ENCODE assay signal across 19 cellular contexts in the genomic region with DNA sequence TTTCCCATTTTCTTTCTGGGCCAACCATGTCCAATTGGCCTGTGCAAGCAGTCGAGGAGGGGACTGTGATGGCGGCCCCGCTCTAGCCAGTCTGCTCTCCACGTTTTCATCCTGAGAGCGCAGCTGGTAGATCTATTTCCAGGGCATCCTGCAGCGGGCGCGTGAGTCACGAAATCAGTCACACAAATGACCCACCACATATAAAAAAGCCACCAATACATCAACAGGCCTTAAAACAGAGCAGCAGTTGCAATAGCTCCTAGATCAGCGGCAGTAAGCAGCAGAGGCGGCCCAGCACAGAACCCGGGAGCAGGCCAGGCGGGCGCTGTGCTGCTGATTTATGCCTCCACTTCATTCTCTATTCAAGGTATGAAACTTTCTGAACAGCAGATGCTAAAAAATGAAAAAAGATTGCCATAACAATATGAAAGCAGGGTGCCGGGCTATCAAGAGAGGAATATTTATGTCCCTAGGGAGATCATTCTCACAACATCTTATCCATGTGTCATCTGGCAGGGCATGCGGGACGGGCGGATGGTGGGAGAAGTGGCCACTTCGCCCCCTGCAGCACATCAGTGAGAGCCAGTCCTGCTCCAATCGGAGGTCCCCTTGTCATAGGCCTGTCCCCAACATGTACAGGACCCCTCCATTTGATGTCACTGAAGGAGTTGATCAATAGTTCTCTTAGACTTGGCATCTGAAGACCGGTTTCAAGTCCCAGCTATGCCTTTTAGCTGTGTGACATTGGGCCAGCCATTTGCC.
"Had no signal": no experiment of that assay in that cellular context is flagged by ENCODE, and none has a peak within 500 bp of the region (broad histone marks: within the 10 kb centered on the region; RNA-seq: fewer than 3 reads in every experiment).

No MANE protein-coding gene starts in this region.

- H3K36me3 ChIP-seq: breast epithelium, esophagus muscularis mucosa, heart left ventricle, thyroid gland, upper lobe of right lung had no signal

- H3K9me3 ChIP-seq: breast epithelium, esophagus muscularis mucosa, heart left ventricle, thyroid gland, upper lobe of right lung had no signal

- H3K4me1 ChIP-seq: breast epithelium, esophagus muscularis mucosa, foreskin keratinocyte, heart left ventricle, thyroid gland, upper lobe of right lung had no signal

- H3K27ac ChIP-seq: breast epithelium, esophagus muscularis mucosa, foreskin keratinocyte, heart left ventricle, skin epidermis, thyroid gland, upper lobe of right lung had no signal

- H3K4me3 ChIP-seq: breast epithelium, esophagus muscularis mucosa, heart left ventricle, lung, skin epidermis, thyroid gland, upper lobe of right lung had no signal

- DNase-seq: activated CD4-positive, alpha-beta T cell treated with anti-CD3 and anti-CD28 coated beads for 36 hours; activated CD4-positive, CD25-positive, alpha-beta regulatory T cell; activated T-cell treated with anti-CD3 and anti-CD28 coated beads, Interleukin-2, amount 50 U/mL, for 48 hours; central memory CD4-positive, alpha-beta T cell; foreskin keratinocyte; heart left ventricle; hypothalamus; immature natural killer cell; naive B cell; nephron progenitor cell; right cardiac atrium; stimulated activated CD4-positive, alpha-beta T cell treated with anti-CD3 and anti-CD28 coated beads, Interleukin-12 subunit alpha, Interleukin-12 subunit beta, amount 100 ng/mL, for 4 hours; stimulated activated CD4-positive, alpha-beta T cell treated with anti-CD3 and anti-CD28 coated beads, Interleukin-4, amount 100 ng/mL, for 1 hour; thyroid gland; upper lobe of right lung had no signal

- H3K27me3 ChIP-seq: thyroid gland had no signal
